In the genomic region with DNA sequence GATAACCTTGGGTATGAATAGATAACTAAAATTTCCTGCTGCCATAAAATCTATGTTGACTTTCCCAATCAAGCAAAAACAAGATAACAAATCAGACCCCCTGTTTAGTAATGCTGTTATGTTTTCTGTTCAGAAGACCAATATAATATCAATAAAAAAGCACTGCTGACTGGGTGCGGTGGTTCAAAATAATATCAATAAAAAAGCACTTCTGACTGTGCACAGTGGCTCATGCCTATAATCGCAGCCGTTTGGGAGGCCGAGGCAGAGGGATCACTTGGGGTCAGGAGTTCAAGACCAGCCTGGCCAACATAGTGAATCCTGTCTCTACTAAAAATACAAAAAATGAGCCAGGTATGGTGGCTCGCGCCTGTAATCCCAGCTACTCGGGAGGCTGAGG, we compare ENCODE assay signal across 14 cellular contexts. TPM values are rescaled to one million over a fixed set of nuclear protein-coding genes. Genes with fewer than 3 reads are reported as not detected.
DNase-seq lines count a peak whose midpoint lies in the region; ATAC-seq and TF ChIP-seq lines count a peak whose summit lies in the region.
"Had no signal": no experiment of that assay in that cellular context is flagged by ENCODE, and none has a peak within 500 bp of the region (broad histone marks: within the 10 kb centered on the region; RNA-seq: fewer than 3 reads in every experiment).

No MANE protein-coding gene starts in this region.

- H3K27me3 ChIP-seq in testis: no peaks in the 10 kb centered on the region

- no peaks in the 10 kb centered on the region for H3K36me3 ChIP-seq in testis (ENCODE audit: low read depth, missing control alignments)

- H3K27ac ChIP-seq in testis: peak overlapping the region; percentile 59 to 61

- no peak overlapping the region for H3K4me3 ChIP-seq in testis

- H3K9me3 Mint-ChIP-seq in activated CD8-positive, alpha-beta memory T cell treated with anti-CD3 and anti-CD28 coated beads, Interleukin-2, amount 10 ng/mL, durations not matched to agents 7 days and 5 days (ENCODE audit: low read depth): peaks cover 2% of the 10 kb centered on the region
- H3K9me3 Mint-ChIP-seq in central memory CD8-positive, alpha-beta T cell: no peaks in the 10 kb centered on the region
- H3K9me3 Mint-ChIP-seq in mesothelial cell of epicardium: peaks cover 6% of the 10 kb centered on the region
- H3K9me3 Mint-ChIP-seq in activated T-cell treated with anti-CD3 and anti-CD28 coated beads, Interleukin-2, amount 50 U/mL, for 72 hours: no peaks in the 10 kb centered on the region
- no peaks in the 10 kb centered on the region for H3K9me3 Mint-ChIP-seq in stimulated activated naive CD8-positive, alpha-beta T cell treated with anti-CD3 and anti-CD28 coated beads, Interleukin-15, amount 100 ng/mL, for 72 hours
- H3K9me3 Mint-ChIP-seq: activated naive CD8-positive, alpha-beta T cell treated with anti-CD3 and anti-CD28 coated beads, Interleukin-2, amount 50 U/mL, for 24 hours had no signal

- no peak overlapping the region for H3K4me3 Mint-ChIP-seq in activated CD8-positive, alpha-beta memory T cell treated with anti-CD3 and anti-CD28 coated beads, Interleukin-2, amount 10 ng/mL, durations not matched to agents 7 days and 5 days
- no peak overlapping the region for H3K4me3 Mint-ChIP-seq in central memory CD8-positive, alpha-beta T cell
- no peak overlapping the region for H3K4me3 Mint-ChIP-seq in mesothelial cell of epicardium
- peak overlapping the region in 1 of 2 donors; percentile 90 for H3K4me3 Mint-ChIP-seq in activated T-cell treated with anti-CD3 and anti-CD28 coated beads, Interleukin-2, amount 50 U/mL, for 72 hours
- peak overlapping the region in 1 of 2 donors; percentile 31 for H3K4me3 Mint-ChIP-seq in stimulated activated naive CD8-positive, alpha-beta T cell treated with anti-CD3 and anti-CD28 coated beads, Interleukin-15, amount 100 ng/mL, for 72 hours

- H3K9me3 ChIP-seq in testis: no peaks in the 10 kb centered on the region

- peaks cover 28% of the 10 kb centered on the region for H3K4me1 Mint-ChIP-seq in activated CD8-positive, alpha-beta memory T cell treated with anti-CD3 and anti-CD28 coated beads, Interleukin-2, amount 10 ng/mL, durations not matched to agents 7 days and 5 days
- peaks cover 14% of the 10 kb centered on the region for H3K4me1 Mint-ChIP-seq in central memory CD8-positive, alpha-beta T cell
- H3K4me1 Mint-ChIP-seq in mesothelial cell of epicardium: peaks cover 28% of the 10 kb centered on the region
- peaks cover 32% of the 10 kb centered on the region for H3K4me1 Mint-ChIP-seq in activated T-cell treated with anti-CD3 and anti-CD28 coated beads, Interleukin-2, amount 50 U/mL, for 72 hours (ENCODE audit: low read depth)
- H3K4me1 Mint-ChIP-seq in stimulated activated naive CD8-positive, alpha-beta T cell treated with anti-CD3 and anti-CD28 coated beads, Interleukin-15, amount 100 ng/mL, for 72 hours: peaks cover 20% of the 10 kb centered on the region

- H3K27ac Mint-ChIP-seq in activated CD8-positive, alpha-beta memory T cell treated with anti-CD3 and anti-CD28 coated beads, Interleukin-2, amount 10 ng/mL, durations not matched to agents 7 days and 5 days: peak overlapping the region; percentile 42
- H3K27ac Mint-ChIP-seq in central memory CD8-positive, alpha-beta T cell (ENCODE audit: low read depth): peak overlapping the region; percentile 47
- peak overlapping the region; percentile 67 for H3K27ac Mint-ChIP-seq in mesothelial cell of epicardium
- no peak overlapping the region for H3K27ac Mint-ChIP-seq in activated T-cell treated with anti-CD3 and anti-CD28 coated beads, Interleukin-2, amount 50 U/mL, for 72 hours
- no peak overlapping the region for H3K27ac Mint-ChIP-seq in stimulated activated naive CD8-positive, alpha-beta T cell treated with anti-CD3 and anti-CD28 coated beads, Interleukin-15, amount 100 ng/mL, for 72 hours

- CTCF ChIA-PET in activated CD8-positive, alpha-beta memory T cell treated with anti-CD3 and anti-CD28 coated beads, Interleukin-2, amount 10 ng/mL, durations not matched to agents 7 days and 5 days (lab: Charles Lee): interaction anchor here (1.1 to 1.6 kb wide), 4 partner anchors 14 to 166 kb away, joined by 3 to 5 read pairs (median 4); no protein-coding TSS in a partner anchor

- WGBS in testis, 2 donors: 66 to 79% methylated on average over 7 of the region's 7 CpGs

- intact Hi-C loops in testis (cut with DNase I; ENCODE audit: low total_unique reads): no loop called here

- no peak for DNase-seq in activated CD8-positive, alpha-beta memory T cell treated with anti-CD3 and anti-CD28 coated beads, Interleukin-2, amount 10 ng/mL, durations not matched to agents 7 days and 5 days
- no peak for DNase-seq in activated CD8-positive, alpha-beta memory T cell treated with anti-CD3 and anti-CD28 coated beads, Interleukin-2, amount 50 U/mL, for 4 hours
- no peak for DNase-seq in central memory CD8-positive, alpha-beta T cell (ENCODE audit: low spot score in 2 of 2)
- DNase-seq in mesothelial cell of epicardium (ENCODE audit: low spot score in 2 of 2, unreplicated experiment in 2 of 2) (no peak), testis (no peak)
- no peak for DNase-seq in activated T-cell treated with anti-CD3 and anti-CD28 coated beads, Interleukin-2, amount 50 U/mL, for 72 hours
- DNase-seq in stimulated activated naive CD8-positive, alpha-beta T cell treated with anti-CD3 and anti-CD28 coated beads, Interleukin-15, amount 100 ng/mL, for 72 hours: no peak
- DNase-seq: activated naive CD8-positive, alpha-beta T cell treated with anti-CD3 and anti-CD28 coated beads, Interleukin-2, amount 50 U/mL, for 24 hours; DMS79; effector CD8-positive, alpha-beta T cell; NCI-H1930; stimulated activated CD4-positive, alpha-beta T cell treated with anti-CD3 and anti-CD28 coated beads, Interleukin-2, amount 100 ng/mL, for 24 hours; SW 1271 had no signal

- TF ChIP-seq CTCF in mesothelial cell of epicardium (IDR thresholded peaks at IDR 0.05; ENCODE audit: unreplicated experiment): no peak
- no peak for TF ChIP-seq CTCF in testis (IDR thresholded peaks at IDR 0.05)

- H3K36me3 Mint-ChIP-seq in activated CD8-positive, alpha-beta memory T cell treated with anti-CD3 and anti-CD28 coated beads, Interleukin-2, amount 10 ng/mL, durations not matched to agents 7 days and 5 days: peaks cover 53% of the 10 kb centered on the region
- peaks cover 6% of the 10 kb centered on the region for H3K36me3 Mint-ChIP-seq in central memory CD8-positive, alpha-beta T cell (ENCODE audit: insufficient read depth)
- peaks cover 24% of the 10 kb centered on the region for H3K36me3 Mint-ChIP-seq in mesothelial cell of epicardium
- peaks cover 0 to 3% of the 10 kb centered on the region in 2 donors for H3K36me3 Mint-ChIP-seq in activated T-cell treated with anti-CD3 and anti-CD28 coated beads, Interleukin-2, amount 50 U/mL, for 72 hours (ENCODE audit: insufficient read depth in 2 of 2)

- peaks cover 13% of the 10 kb centered on the region for H3K4me1 ChIP-seq in testis

- TF ChIP-seq POLR2A in testis (IDR thresholded peaks at IDR 0.05): no peak

- H3K27me3 Mint-ChIP-seq in activated CD8-positive, alpha-beta memory T cell treated with anti-CD3 and anti-CD28 coated beads, Interleukin-2, amount 10 ng/mL, durations not matched to agents 7 days and 5 days: no peaks in the 10 kb centered on the region
- no peaks in the 10 kb centered on the region for H3K27me3 Mint-ChIP-seq in central memory CD8-positive, alpha-beta T cell
- H3K27me3 Mint-ChIP-seq in mesothelial cell of epicardium (ENCODE audit: low read depth): no peaks in the 10 kb centered on the region
- H3K27me3 Mint-ChIP-seq in activated T-cell treated with anti-CD3 and anti-CD28 coated beads, Interleukin-2, amount 50 U/mL, for 72 hours (ENCODE audit: low read depth): no peaks in the 10 kb centered on the region
- H3K27me3 Mint-ChIP-seq in stimulated activated naive CD8-positive, alpha-beta T cell treated with anti-CD3 and anti-CD28 coated beads, Interleukin-15, amount 100 ng/mL, for 72 hours: no peaks in the 10 kb centered on the region
- H3K27me3 Mint-ChIP-seq: activated naive CD8-positive, alpha-beta T cell treated with anti-CD3 and anti-CD28 coated beads, Interleukin-2, amount 50 U/mL, for 24 hours had no signal

- ATAC-seq in activated CD8-positive, alpha-beta memory T cell treated with anti-CD3 and anti-CD28 coated beads, Interleukin-2, amount 10 ng/mL, durations not matched to agents 7 days and 5 days: no peak
- no peak for ATAC-seq in central memory CD8-positive, alpha-beta T cell (replicated peaks; ENCODE audit: extremely low read depth, poor library complexity, severe bottlenecking)
- no peak for ATAC-seq in GM21390 (IDR thresholded peaks at IDR 0.05; ENCODE audit: unreplicated experiment)
- no peak for ATAC-seq in activated T-cell treated with anti-CD3 and anti-CD28 coated beads, Interleukin-2, amount 50 U/mL, for 72 hours (replicated peaks in 1 of 2)
- no peak for ATAC-seq in stimulated activated naive CD8-positive, alpha-beta T cell treated with anti-CD3 and anti-CD28 coated beads, Interleukin-15, amount 100 ng/mL, for 72 hours
- ATAC-seq: activated naive CD8-positive, alpha-beta T cell treated with anti-CD3 and anti-CD28 coated beads, Interleukin-2, amount 50 U/mL, for 24 hours had no signal

RNA-seq across cellular contexts. Expression of a gene that starts 36.7 kb away (rescaled TPM):
- 10 to 100 TPM; 52.0 to 55.0 TPM for total RNA-seq in activated CD8-positive, alpha-beta memory T cell treated with anti-CD3 and anti-CD28 coated beads, Interleukin-2, amount 10 ng/mL, durations not matched to agents 7 days and 5 days
- total RNA-seq in mesothelial cell of epicardium (61.7 to 63.2 TPM (median 61.9 TPM) in 3 replicates), testis (10 to 100 TPM; 23.8 to 30.4 TPM)
- 30.8 TPM for polyA plus RNA-seq in testis (ENCODE audit: insufficient read depth, low read depth, low replicate concordance)
- 10 to 100 TPM in 1 of 2 donors, 1 to 10 TPM in 1; 6.7 to 12.4 TPM for total RNA-seq in activated T-cell treated with anti-CD3 and anti-CD28 coated beads, Interleukin-2, amount 50 U/mL, for 72 hours

Comparison
In these comparisons a context has a peak if more than half of its experiments do, and no peak if none do; other contexts are left out.
1. H3K27ac Mint-ChIP-seq: peak in activated CD8-positive, alpha-beta memory T cell treated with anti-CD3 and anti-CD28 coated beads, Interleukin-2, amount 10 ng/mL, durations not matched to agents 7 days and 5 days (single experiment), central memory CD8-positive, alpha-beta T cell (single experiment) and mesothelial cell of epicardium (single experiment); none in activated T-cell treated with anti-CD3 and anti-CD28 coated beads, Interleukin-2, amount 50 U/mL, for 72 hours (single experiment) and stimulated activated naive CD8-positive, alpha-beta T cell treated with anti-CD3 and anti-CD28 coated beads, Interleukin-15, amount 100 ng/mL, for 72 hours (0 of 2).